8 cellular contexts compared by ENCODE assay signal in the genomic region with DNA sequence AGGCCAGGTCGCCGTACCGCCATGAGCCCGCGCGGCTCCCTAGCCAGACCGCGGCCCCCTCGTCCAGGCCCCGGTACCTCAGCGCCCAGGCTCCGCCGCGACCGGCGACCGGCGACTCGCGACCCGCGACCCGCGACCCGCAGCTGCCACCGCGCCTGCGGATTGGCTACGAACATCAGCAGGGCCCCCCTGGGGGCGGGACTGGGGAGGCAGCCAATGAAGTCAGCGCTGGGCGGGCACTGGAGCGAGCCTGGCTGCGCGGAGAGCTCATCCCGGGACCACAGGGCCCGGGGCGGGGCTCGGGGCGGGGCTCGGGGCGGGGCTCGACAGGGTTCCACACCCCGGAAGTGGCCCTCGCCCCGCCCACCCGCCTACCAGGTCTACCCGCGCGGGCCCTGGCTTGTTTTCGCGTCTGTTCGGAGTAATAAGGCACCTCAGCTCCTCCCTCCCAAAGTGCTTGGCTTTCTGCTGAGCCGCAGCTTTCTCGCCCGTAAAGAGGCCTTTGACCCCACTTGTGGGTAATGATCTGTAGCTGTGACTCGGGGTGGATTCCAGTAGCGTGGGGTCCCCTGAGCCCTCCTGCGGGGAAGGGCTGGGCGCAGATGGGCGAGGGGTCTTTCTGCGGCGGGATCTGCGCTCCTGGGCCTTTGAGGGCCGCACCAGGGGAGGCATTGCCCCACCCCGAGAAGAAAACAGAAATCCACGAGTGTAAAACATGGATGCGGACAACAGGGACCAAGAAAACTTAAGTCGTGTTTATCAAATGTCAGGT. TPM values are rescaled to one million over a fixed set of nuclear protein-coding genes. Genes with fewer than 3 reads are reported as not detected.
DNase-seq lines count a peak whose midpoint lies in the region; ATAC-seq and TF ChIP-seq lines count a peak whose summit lies in the region.

A gene (minus strand): TSS at position 170 of the 772 bp plus-strand sequence. CDS start 1,438 bp downstream, outside the sequence.

- TF ChIP-seq CTCF in epithelial cell of proximal tubule (conservative IDR thresholded peaks at IDR 0.05; ENCODE audit: low read depth, low read length), result no peak

- peak within 1 kb of the TSS; percentile 95 to 96 for H3K27ac ChIP-seq in mucosa of rectum (ENCODE audit: low read depth in 2 of 2, low read length in 2 of 2)

- H3K36me3 ChIP-seq in mucosa of rectum (ENCODE audit: control insufficient read depth in 2 of 2, insufficient read depth in 2 of 2, low read length in 2 of 2), result peaks cover 5 to 12% of the 10 kb centered on the region in 2 donors

- H3K9ac ChIP-seq in mucosa of rectum (ENCODE audit: low read depth in 1 of 2, low read length in 2 of 2), result peak within 1 kb of the TSS; percentile 75 to 86

- H3K4me1 ChIP-seq in mucosa of rectum (ENCODE audit: control insufficient read depth in 2 of 2, insufficient read depth in 2 of 2, low read length in 2 of 2), result peaks cover 0 to 5% of the 10 kb centered on the region in 2 donors

- ATAC-seq in GM21723 (IDR thresholded peaks at IDR 0.05; ENCODE audit: unreplicated experiment), result peak; percentile 99

- DNase-seq in DMS53 treated with DMSO at 0.1 percent for 48 hours (lab: John Stamatoyannopoulos, UW; ENCODE audit: unreplicated experiment) (peak; percentile 73), OCI-M2 (lab: John Stamatoyannopoulos, UW; ENCODE audit: unreplicated experiment) (peak; percentile 71), activated T-cell treated with anti-CD3 and anti-CD28 coated beads for 4 hours (peak; percentile 99), epithelial cell of proximal tubule (ENCODE audit: low read depth) (peak; percentile 40)
- peak; percentile 91 for DNase-seq in Jurkat, Clone E6-1 (ENCODE audit: low read depth, low spot score)
- peak; percentile 99 for DNase-seq in stimulated activated CD8-positive, alpha-beta memory T cell treated with anti-CD3 and anti-CD28 coated beads, Interleukin-4, amount 100 ng/mL, for 24 hours (ENCODE audit: low read depth)

- no peaks in the 10 kb centered on the region for H3K27me3 ChIP-seq in mucosa of rectum (ENCODE audit: control insufficient read depth in 2 of 2, insufficient read depth in 2 of 2, low read length in 2 of 2)

- no peaks in the 10 kb centered on the region for H3K9me3 ChIP-seq in mucosa of rectum (ENCODE audit: control insufficient read depth in 2 of 2, low read length in 2 of 2)

- peak within 1 kb of the TSS; percentile 64 for H3K4me3 ChIP-seq in Jurkat, Clone E6-1 (ENCODE audit: low read length)
- H3K4me3 ChIP-seq in epithelial cell of proximal tubule (ENCODE audit: low read depth, low read length), result peak within 1 kb of the TSS; percentile 82
- H3K4me3 ChIP-seq in mucosa of rectum (ENCODE audit: low read length in 2 of 2), result peak within 1 kb of the TSS; percentile 76 to 83

RNA-seq across cellular contexts. Expression of the gene that starts here (rescaled TPM):
- polyA plus RNA-seq in Jurkat, Clone E6-1 (2012; ENCODE audit: insufficient read depth, insufficient read length), result 11.7 TPM
- total RNA-seq in epithelial cell of proximal tubule, result 4.3 and 10.3 TPM in 2 replicates

Comparison
In these comparisons a context has a peak if more than half of its experiments do, and no peak if none do; other contexts are left out.
1. Peak in every context shown above with its lines: DNase-seq, ATAC-seq, H3K4me3 ChIP-seq and H3K27ac ChIP-seq.
2. DNase-seq: peak in every context shown above with its lines; median percentile 99 in activated T-cell treated with anti-CD3 and anti-CD28 coated beads for 4 hours; 99 in stimulated activated CD8-positive, alpha-beta memory T cell treated with anti-CD3 and anti-CD28 coated beads, Interleukin-4, amount 100 ng/mL, for 24 hours; 91 in Jurkat, Clone E6-1; 73 in DMS53 treated with DMSO at 0.1 percent for 48 hours; 71 in OCI-M2; 40 in epithelial cell of proximal tubule.